Comparison of ENCODE assay signal across 8 cellular contexts in genomic region chr22:19974935-19975706, GRCh38. TPM values are rescaled to one million over a fixed set of nuclear protein-coding genes. Genes with fewer than 3 reads are reported as not detected.
DNase-seq lines count a peak whose midpoint lies in the region; ATAC-seq and TF ChIP-seq lines count a peak whose summit lies in the region.

No MANE protein-coding gene starts in this region.

- no peaks in the 10 kb centered on the region for H3K27me3 ChIP-seq in BLaER1
- H3K27me3 ChIP-seq in iPS-18a (ENCODE audit: control insufficient read depth, insufficient read depth, low read length), result no peaks in the 10 kb centered on the region

- ATAC-seq in GM19324 (IDR thresholded peaks at IDR 0.05; ENCODE audit: low FRiP score, unreplicated experiment) (no peak), GM18520 (IDR thresholded peaks at IDR 0.05; ENCODE audit: unreplicated experiment) (no peak), GM19452 (IDR thresholded peaks at IDR 0.05; ENCODE audit: unreplicated experiment) (no peak), HG03196 (IDR thresholded peaks at IDR 0.05; ENCODE audit: unreplicated experiment) (no peak)

- H3K4me3 ChIP-seq in BLaER1 (no peak overlapping the region; the same call in 1 of the 2 replicates), OCI-LY7 (ENCODE audit: low read depth, low read length, poor library complexity, severe bottlenecking) (no peak overlapping the region), iPS-18a (ENCODE audit: low read length) (peak overlapping the region; percentile 4)

- H3K4me1 ChIP-seq in BLaER1 (peaks cover 47% of the 10 kb centered on the region), OCI-LY7 (ENCODE audit: insufficient read depth, low read length, poor library complexity, severe bottlenecking) (peaks cover 20% of the 10 kb centered on the region), iPS-18a (ENCODE audit: control insufficient read depth, low read depth, low read length) (peaks cover 12% of the 10 kb centered on the region)

- H3K9me3 ChIP-seq in BLaER1 (no peaks in the 10 kb centered on the region), OCI-LY7 (ENCODE audit: low read length) (no peaks in the 10 kb centered on the region), iPS-18a (ENCODE audit: control insufficient read depth, low read depth, low read length) (no peaks in the 10 kb centered on the region)

- H3K9me2 ChIP-seq in OCI-LY7 (ENCODE audit: insufficient read depth, low read length), result no peaks in the 10 kb centered on the region

- H3K36me3 ChIP-seq in BLaER1 (peaks cover 67% of the 10 kb centered on the region), OCI-LY7 (ENCODE audit: insufficient read depth, low read length) (no peaks in the 10 kb centered on the region), iPS-18a (ENCODE audit: control insufficient read depth, low read depth, low read length) (peaks cover 18% of the 10 kb centered on the region)

- H4K20me1 ChIP-seq in BLaER1 (peaks cover 24% of the 10 kb centered on the region), OCI-LY7 (ENCODE audit: insufficient read depth, low read length) (no peaks in the 10 kb centered on the region)

- POLR2A ChIA-PET in OCI-LY7 (lab: Charles Lee), result no interaction called here

- H2AFZ ChIP-seq in OCI-LY7 (ENCODE audit: low read length), result no peak overlapping the region

- intact Hi-C loops in OCI-LY7 (cut with micrococcal nuclease; ENCODE audit: unreplicated experiment), result no loop called here

- H3K9ac ChIP-seq in BLaER1 (peak overlapping the region; percentile 64), iPS-18a (ENCODE audit: low read length) (peak overlapping the region; percentile 54)

- no peak for TF ChIP-seq CTCF in OCI-LY7 (conservative IDR thresholded peaks at IDR 0.05; ENCODE audit: low read length)

- peak; percentile 82 for DNase-seq in GF-D8 (lab: John Stamatoyannopoulos, UW)
- peak; percentile 52 for DNase-seq in OCI-LY7 (ENCODE audit: low spot score)

- CTCF ChIA-PET in OCI-LY7 (lab: Charles Lee; ENCODE audit: unreplicated experiment), result no interaction called here

- no TSS peak for BruUV-seq in OCI-LY7 (replicated peaks; lab: Mats Ljungman, UMichigan)

- no peaks in the 10 kb centered on the region for H3K79me2 ChIP-seq in OCI-LY7 (ENCODE audit: insufficient read depth, low read depth, low read length)

- H3K27ac ChIP-seq in BLaER1 (peak overlapping the region; percentile 74), OCI-LY7 (ENCODE audit: low read depth, low read length, poor library complexity, severe bottlenecking) (peak overlapping the region; percentile 17), iPS-18a (ENCODE audit: low read length) (peak overlapping the region; percentile 84)

- H3K4me2 ChIP-seq in BLaER1, result peak overlapping the region; percentile 79
- peak overlapping the region; percentile 20 for H3K4me2 ChIP-seq in OCI-LY7 (ENCODE audit: low read length)

RNA-seq across cellular contexts. Expression of gene TXNRD2, which starts 33.5 kb away (rescaled TPM):
- 24.1 and 28.9 TPM in 2 replicates for total RNA-seq in OCI-LY7 (2014; rRNA removed; shearing (Covaris generic))
- total RNA-seq in OCI-LY7 (2022), result 23.5 and 24.7 TPM in 2 replicates

RNA-seq across cellular contexts. Expression of gene COMT, which starts 33.5 kb away (rescaled TPM):
- total RNA-seq in OCI-LY7 (2014; rRNA removed; shearing (Covaris generic)), result 102 and 112 TPM in 2 replicates
- total RNA-seq in OCI-LY7 (2022), result 89.5 and 90.8 TPM in 2 replicates

RNA-seq across cellular contexts. Expression of gene ARVCF, which starts 41.5 kb away (rescaled TPM):
- 1.8 and 2.9 TPM in 2 replicates for total RNA-seq in OCI-LY7 (2014; rRNA removed; shearing (Covaris generic))
- total RNA-seq in OCI-LY7 (2022), result 3.8 and 3.9 TPM in 2 replicates

RNA-seq across cellular contexts. Expression of gene TANGO2, which starts 45.8 kb away (rescaled TPM):
- 12.3 and 18.3 TPM in 2 replicates for total RNA-seq in OCI-LY7 (2014; rRNA removed; shearing (Covaris generic))
- 23.3 and 25.0 TPM in 2 replicates for total RNA-seq in OCI-LY7 (2022)

Comparison
In these comparisons a context has a peak if more than half of its experiments do, and no peak if none do; other contexts are left out.
1. H3K27ac ChIP-seq: peak in every context shown above with its lines; median percentile 84 in iPS-18a; 74 in BLaER1; 17 in OCI-LY7.